ENCODE assay signal across 1 cellular context in the genomic region with DNA sequence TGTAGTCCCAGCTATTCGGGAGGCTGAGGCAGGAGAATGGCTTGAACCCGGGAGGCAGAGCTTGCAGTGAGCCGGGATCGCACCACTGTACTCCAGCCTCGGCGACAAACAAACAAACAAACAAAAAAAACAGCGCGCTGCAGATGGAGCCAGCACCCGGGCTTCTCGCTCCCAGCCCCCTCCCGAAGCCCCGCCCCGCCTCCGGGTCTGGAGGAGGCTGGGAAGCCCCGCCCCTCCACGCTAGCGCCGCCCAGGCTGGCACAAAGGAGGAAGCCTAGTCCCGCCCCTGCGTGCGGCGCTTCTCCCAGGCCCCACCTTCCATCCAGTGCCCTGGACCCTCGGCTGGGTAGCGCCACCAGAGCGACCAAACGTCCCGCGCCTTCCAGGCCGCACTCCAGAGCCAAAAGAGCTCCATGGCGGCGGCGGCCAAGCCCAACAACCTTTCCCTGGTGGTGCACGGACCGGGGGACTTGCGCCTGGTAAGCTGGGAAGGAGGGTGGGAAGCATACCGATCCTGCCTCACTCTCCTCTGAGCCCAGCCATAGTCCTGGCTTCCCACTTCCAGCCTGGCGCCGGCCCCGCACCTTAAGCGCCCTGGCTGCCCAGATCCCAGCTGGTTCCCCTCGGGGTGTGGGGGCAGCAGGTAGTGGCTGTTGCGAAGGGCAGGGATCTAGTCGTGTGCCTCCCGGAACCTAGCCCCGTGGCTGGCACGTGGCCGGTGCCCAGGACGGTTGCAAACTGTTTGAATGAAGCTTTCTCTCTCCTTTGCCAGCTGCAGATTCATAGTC.
TF ChIP-seq lines count a peak whose summit lies in the region.

A gene (plus strand): TSS at position 325 of the 788 bp plus-strand sequence. CDS start 89 bp downstream, at position 414.

TF ChIP-seq in GM23338, 12 proteins besides CTCF, POLR2A, EP300 and RAD21 (continued from another document):
- TF ChIP-seq, protein P1, sequence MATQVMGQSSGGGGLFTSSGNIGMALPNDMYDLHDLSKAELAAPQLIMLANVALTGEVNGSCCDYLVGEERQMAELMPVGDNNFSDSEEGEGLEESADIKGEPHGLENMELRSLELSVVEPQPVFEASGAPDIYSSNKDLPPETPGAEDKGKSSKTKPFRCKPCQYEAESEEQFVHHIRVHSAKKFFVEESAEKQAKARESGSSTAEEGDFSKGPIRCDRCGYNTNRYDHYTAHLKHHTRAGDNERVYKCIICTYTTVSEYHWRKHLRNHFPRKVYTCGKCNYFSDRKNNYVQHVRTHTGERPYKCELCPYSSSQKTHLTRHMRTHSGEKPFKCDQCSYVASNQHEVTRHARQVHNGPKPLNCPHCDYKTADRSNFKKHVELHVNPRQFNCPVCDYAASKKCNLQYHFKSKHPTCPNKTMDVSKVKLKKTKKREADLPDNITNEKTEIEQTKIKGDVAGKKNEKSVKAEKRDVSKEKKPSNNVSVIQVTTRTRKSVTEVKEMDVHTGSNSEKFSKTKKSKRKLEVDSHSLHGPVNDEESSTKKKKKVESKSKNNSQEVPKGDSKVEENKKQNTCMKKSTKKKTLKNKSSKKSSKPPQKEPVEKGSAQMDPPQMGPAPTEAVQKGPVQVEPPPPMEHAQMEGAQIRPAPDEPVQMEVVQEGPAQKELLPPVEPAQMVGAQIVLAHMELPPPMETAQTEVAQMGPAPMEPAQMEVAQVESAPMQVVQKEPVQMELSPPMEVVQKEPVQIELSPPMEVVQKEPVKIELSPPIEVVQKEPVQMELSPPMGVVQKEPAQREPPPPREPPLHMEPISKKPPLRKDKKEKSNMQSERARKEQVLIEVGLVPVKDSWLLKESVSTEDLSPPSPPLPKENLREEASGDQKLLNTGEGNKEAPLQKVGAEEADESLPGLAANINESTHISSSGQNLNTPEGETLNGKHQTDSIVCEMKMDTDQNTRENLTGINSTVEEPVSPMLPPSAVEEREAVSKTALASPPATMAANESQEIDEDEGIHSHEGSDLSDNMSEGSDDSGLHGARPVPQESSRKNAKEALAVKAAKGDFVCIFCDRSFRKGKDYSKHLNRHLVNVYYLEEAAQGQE (IDR thresholded peaks at IDR 0.05; ENCODE audit: unreplicated experiment) = no peak
- no peak for TF ChIP-seq STAT1 (IDR thresholded peaks at IDR 0.05; ENCODE audit: unreplicated experiment)
